ENCODE assay signal across 25 cellular contexts in genomic region chr3:157029365-157029790, GRCh38.
DNase-seq lines count a peak whose midpoint lies in the region; ATAC-seq and TF ChIP-seq lines count a peak whose summit lies in the region.
"Had no signal": no experiment of that assay in that cellular context is flagged by ENCODE, and none has a peak within 500 bp of the region (broad histone marks: within the 10 kb centered on the region; RNA-seq: fewer than 3 reads in every experiment).

No MANE protein-coding gene starts in this region.

- POLR2A ChIA-PET in PC-9 (lab: Charles Lee; ENCODE audit: unreplicated experiment), result no interaction called here

- H3K79me2 ChIP-seq in DOHH2 (ENCODE audit: control insufficient read depth, low read length) (no peaks in the 10 kb centered on the region), PC-9 (ENCODE audit: low read depth) (no peaks in the 10 kb centered on the region)

- H3K4me1 ChIP-seq in DOHH2 (ENCODE audit: control insufficient read depth, low read length) (peaks cover 25% of the 10 kb centered on the region), PC-9 (replicated peaks; ENCODE audit: insufficient read depth) (no peaks in the 10 kb centered on the region), mucosa of descending colon (ENCODE audit: low read depth) (no peaks in the 10 kb centered on the region)
- H3K4me1 ChIP-seq: esophagus muscularis mucosa, gastroesophageal sphincter had no signal

- CTCF ChIA-PET in PC-9 (lab: Charles Lee), result no interaction called here

- H3K27ac ChIP-seq in DOHH2 (ENCODE audit: low read depth, low read length) (peak overlapping the region; percentile 60), PC-9 (no peak overlapping the region)
- H3K27ac ChIP-seq: esophagus muscularis mucosa, gastroesophageal sphincter, RWPE1, VCaP had no signal

- H3K4me2 ChIP-seq in DOHH2 (ENCODE audit: low read length) (peak overlapping the region; percentile 46), PC-9 (no peak overlapping the region)
- H3K4me2 ChIP-seq: GM23338 had no signal

- H3K9me2 ChIP-seq in DOHH2 (replicated peaks; ENCODE audit: control insufficient read depth, low read length) (no peaks in the 10 kb centered on the region), PC-9 (ENCODE audit: insufficient read depth) (no peaks in the 10 kb centered on the region; the same call in 1 of the 2 replicates)

- ATAC-seq in HG03175 (IDR thresholded peaks at IDR 0.05; ENCODE audit: unreplicated experiment), result peak; percentile 74
- ATAC-seq in mucosa of descending colon, result peak; percentile 54
- ATAC-seq in GM18907 (IDR thresholded peaks at IDR 0.05; ENCODE audit: unreplicated experiment), result no peak
- ATAC-seq in left cardiac atrium, result no peak
- ATAC-seq: CD8-positive, alpha-beta T cell; gastroesophageal sphincter; GM23338; HepG2 had no signal

- H3K36me3 ChIP-seq in DOHH2 (ENCODE audit: control insufficient read depth, low read length) (no peaks in the 10 kb centered on the region; the same call in 1 of the 2 replicates), PC-9 (ENCODE audit: low read depth) (no peaks in the 10 kb centered on the region), mucosa of descending colon (ENCODE audit: low read depth) (no peaks in the 10 kb centered on the region)
- H3K36me3 ChIP-seq: esophagus muscularis mucosa, gastroesophageal sphincter had no signal

- H3K4me3 ChIP-seq in DOHH2 (ENCODE audit: low read length) (peak overlapping the region; percentile 23), PC-9 (no peak overlapping the region), mucosa of descending colon (no peak overlapping the region)
- H3K4me3 ChIP-seq: esophagus muscularis mucosa, gastroesophageal sphincter, GM23338, skin epidermis had no signal

- H2AFZ ChIP-seq in PC-9, result 0 out of 2 replicates have a peak overlapping the region, but pooled peaks have one; percentile 30
- H2AFZ ChIP-seq: GM23338 had no signal

- no peak overlapping the region for H3K4me3 Mint-ChIP-seq in progenitor cell of endocrine pancreas (ENCODE audit: low read depth)
- H3K4me3 Mint-ChIP-seq: activated naive CD4-positive, alpha-beta T cell treated with anti-CD3 and anti-CD28 coated beads for 36 hours; CD8-positive, alpha-beta T cell; central memory CD8-positive, alpha-beta T cell; GM23338 had no signal

- no peaks in the 10 kb centered on the region for H3K27me3 ChIP-seq in DOHH2 (ENCODE audit: control insufficient read depth, low read length)
- no peaks in the 10 kb centered on the region for H3K27me3 ChIP-seq in PC-9 (ENCODE audit: insufficient read depth, low read depth)
- H3K27me3 ChIP-seq: esophagus muscularis mucosa, gastroesophageal sphincter had no signal

- H4K20me1 ChIP-seq in DOHH2 (ENCODE audit: control insufficient read depth, insufficient read depth, low read depth, low read length) (no peaks in the 10 kb centered on the region), PC-9 (ENCODE audit: insufficient read depth) (no peaks in the 10 kb centered on the region)

- H3K9me3 ChIP-seq in DOHH2 (ENCODE audit: control insufficient read depth, insufficient read depth, low read length) (peaks cover 3% of the 10 kb centered on the region; the same call in 1 of the 2 replicates), PC-9 (ENCODE audit: insufficient read depth, low read depth) (no peaks in the 10 kb centered on the region), mucosa of descending colon (no peaks in the 10 kb centered on the region)
- H3K9me3 ChIP-seq: esophagus muscularis mucosa, gastroesophageal sphincter had no signal

- no TSS peak for BruUV-seq in PC-9 (replicated peaks; lab: Mats Ljungman, UMichigan)

- no peak overlapping the region for H3K27ac Mint-ChIP-seq in progenitor cell of endocrine pancreas
- H3K27ac Mint-ChIP-seq: activated naive CD4-positive, alpha-beta T cell treated with anti-CD3 and anti-CD28 coated beads for 36 hours; CD8-positive, alpha-beta T cell; GM23338 had no signal

- DNase-seq in PC-9 (no peak), mucosa of descending colon (no peak), progenitor cell of endocrine pancreas (ENCODE audit: low spot score, unreplicated experiment) (no peak), mucosa of gallbladder (ENCODE audit: low spot score) (no peak), left cardiac atrium (no peak)
- DNase-seq: activated CD4-positive, alpha-beta T cell treated with anti-CD3 and anti-CD28 coated beads, Interleukin-2, amount 50 U/mL, for 48 hours; activated naive CD4-positive, alpha-beta T cell treated with anti-CD3 and anti-CD28 coated beads for 36 hours; activated T-cell treated with anti-CD3 and anti-CD28 coated beads, Interleukin-2, amount 50 U/mL, for 1 hour; anterior cingulate cortex; CD8-positive, alpha-beta T cell; effector CD4-positive, alpha-beta T cell; mesendoderm; NCI-H774; stimulated activated CD4-positive, alpha-beta T cell treated with anti-CD3 and anti-CD28 coated beads, Interleukin-4, amount 100 ng/mL, for 1 hour had no signal

- H3K36me3 Mint-ChIP-seq in progenitor cell of endocrine pancreas (ENCODE audit: insufficient read depth), result no peaks in the 10 kb centered on the region
- H3K36me3 Mint-ChIP-seq: CD8-positive, alpha-beta T cell had no signal

- H3F3A ChIP-seq in DOHH2 (ENCODE audit: control insufficient read depth, insufficient read depth) (peaks cover 9% of the 10 kb centered on the region), PC-9 (ENCODE audit: insufficient read depth, low read depth) (no peaks in the 10 kb centered on the region; the same call in 1 of the 2 replicates)

- intact Hi-C loops in PC-9 (cut with micrococcal nuclease; ENCODE audit: unreplicated experiment), result no loop called here
- intact Hi-C loops in mucosa of descending colon (cut with DNase I, micrococcal nuclease), result no loop called here
- intact Hi-C loops in left cardiac atrium (cut with DNase I), result no loop called here

- no peaks in the 10 kb centered on the region for H3K27me3 Mint-ChIP-seq in progenitor cell of endocrine pancreas

- H3K4me1 Mint-ChIP-seq in progenitor cell of endocrine pancreas (ENCODE audit: low read depth), result peaks cover 3% of the 10 kb centered on the region
- H3K4me1 Mint-ChIP-seq: GM23338 had no signal

- H3K9me3 Mint-ChIP-seq in progenitor cell of endocrine pancreas (ENCODE audit: low read depth), result no peaks in the 10 kb centered on the region
- H3K9me3 Mint-ChIP-seq: activated naive CD4-positive, alpha-beta T cell treated with anti-CD3 and anti-CD28 coated beads for 36 hours; CD8-positive, alpha-beta T cell; central memory CD8-positive, alpha-beta T cell; GM23338 had no signal

- TF ChIP-seq CTCF in DOHH2 (IDR thresholded peaks at IDR 0.05; ENCODE audit: low read depth, low read length, poor library complexity, severe bottlenecking) (no peak), PC-9 (conservative IDR thresholded peaks at IDR 0.05) (no peak), mucosa of descending colon (IDR thresholded peaks at IDR 0.05) (no peak), progenitor cell of endocrine pancreas (IDR thresholded peaks at IDR 0.05; ENCODE audit: unreplicated experiment) (no peak)

Comparison
In these comparisons a context has a peak if more than half of its experiments do, and no peak if none do; other contexts are left out.
1. ATAC-seq: peak in HG03175 (single experiment) and mucosa of descending colon (single experiment); none in GM18907 (single experiment) and left cardiac atrium (0 of 2).